In the genomic region with DNA sequence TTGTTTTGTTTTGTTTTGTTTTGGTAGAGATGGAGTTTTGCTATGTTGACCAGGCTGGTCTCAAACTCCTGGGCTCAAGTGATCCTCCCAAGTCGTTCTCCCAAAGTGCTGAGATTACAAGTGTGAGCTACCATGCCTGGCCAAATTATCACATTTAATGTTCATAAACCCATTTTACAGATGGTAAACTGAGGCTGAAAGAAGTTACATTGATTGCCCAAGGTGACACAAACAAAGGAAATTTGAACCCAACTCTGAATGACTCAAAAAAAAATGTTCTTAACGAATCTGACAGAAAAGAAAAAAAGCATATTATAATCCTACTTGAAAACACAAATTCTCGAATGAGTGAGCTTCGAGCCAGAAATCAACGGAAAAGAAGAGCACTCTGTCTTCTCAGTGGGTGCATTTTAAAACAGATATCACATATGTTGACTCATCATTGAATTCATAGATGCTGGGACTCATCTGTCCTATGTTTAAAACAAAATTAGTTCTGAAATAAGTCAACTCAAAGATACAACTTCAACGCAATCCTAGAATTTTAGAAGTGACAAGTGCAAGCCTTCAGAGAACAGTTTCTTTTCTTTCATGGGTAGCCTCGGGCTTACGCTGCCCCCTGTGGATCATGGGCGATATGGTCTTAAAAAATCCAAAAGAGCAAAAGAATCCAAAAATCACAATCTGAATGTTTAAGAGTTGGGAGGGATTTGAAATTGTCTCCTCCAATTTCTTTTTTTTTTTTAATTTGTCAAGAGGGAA, we compare ENCODE assay signal across 8 cellular contexts. TPM values are rescaled to one million over a fixed set of nuclear protein-coding genes. Genes with fewer than 3 reads are reported as not detected.
DNase-seq lines count a peak whose midpoint lies in the region; ATAC-seq and TF ChIP-seq lines count a peak whose summit lies in the region.

No MANE protein-coding gene starts in this region.

- H3K4me1 Mint-ChIP-seq in activated CD4-positive, alpha-beta memory T cell treated with anti-CD3 and anti-CD28 coated beads, Interleukin-2, amount 10 ng/mL, durations not matched to agents 7 days and 5 days = peaks cover 37% of the 10 kb centered on the region

- peak; percentile 23 for TF ChIP-seq CTCF in cardiac muscle cell (IDR thresholded peaks at IDR 0.05; ENCODE audit: low read depth, low read length)
- TF ChIP-seq CTCF in fibroblast of pulmonary artery (IDR thresholded peaks at IDR 0.05; ENCODE audit: low read length, missing control alignments) = peak; percentile 6

- peak overlapping the region; percentile 60 for H3K27ac Mint-ChIP-seq in activated CD4-positive, alpha-beta memory T cell treated with anti-CD3 and anti-CD28 coated beads, Interleukin-2, amount 10 ng/mL, durations not matched to agents 7 days and 5 days

- peak overlapping the region; percentile 19 for H3K4me3 Mint-ChIP-seq in activated CD4-positive, alpha-beta memory T cell treated with anti-CD3 and anti-CD28 coated beads, Interleukin-2, amount 10 ng/mL, durations not matched to agents 7 days and 5 days

- H3K36me3 Mint-ChIP-seq in activated CD4-positive, alpha-beta memory T cell treated with anti-CD3 and anti-CD28 coated beads, Interleukin-2, amount 10 ng/mL, durations not matched to agents 7 days and 5 days (ENCODE audit: low read depth) = peaks cover 13% of the 10 kb centered on the region

- H3K27ac ChIP-seq in cardiac muscle cell = no peak overlapping the region

- POLR2A ChIA-PET in activated CD4-positive, alpha-beta memory T cell treated with anti-CD3 and anti-CD28 coated beads, Interleukin-2, amount 10 ng/mL, durations not matched to agents 7 days and 5 days (lab: Charles Lee) = interaction anchor here (1.0 to 1.6 kb wide), 5 partner anchors 12 to 208 kb away, joined by 3 to 8 read pairs (median 7); a partner anchor contains a TSS

- DNase-seq in cardiac muscle cell (ENCODE audit: low read depth in 1 of 2, low spot score in 1 of 2) = peak; percentile 2 to 34
- DNase-seq in left ventricle myocardium superior = no peak
- peak; percentile 3 for DNase-seq in HT1080 (ENCODE audit: low read depth)
- peak; percentile 73 for DNase-seq in activated CD4-positive, alpha-beta memory T cell treated with anti-CD3 and anti-CD28 coated beads, Interleukin-2, amount 10 ng/mL, durations not matched to agents 7 days and 5 days
- no peak for DNase-seq in fibroblast of pulmonary artery (ENCODE audit: low read depth)
- DNase-seq in stimulated activated CD4-positive, alpha-beta T cell treated with anti-CD3 and anti-CD28 coated beads, Interleukin-12 subunit alpha, Interleukin-12 subunit beta, amount 100 ng/mL, for 24 hours (ENCODE audit: low read depth in 2 of 2) = peak; percentile 20 to 44
- no peak for DNase-seq in DMS153 treated with DMSO at 0.1 percent for 48 hours (lab: John Stamatoyannopoulos, UW; ENCODE audit: unreplicated experiment)
- no peak for DNase-seq in cortex of kidney (lab: John Stamatoyannopoulos, UW)

- peaks cover 11% of the 10 kb centered on the region for H3K9me3 Mint-ChIP-seq in activated CD4-positive, alpha-beta memory T cell treated with anti-CD3 and anti-CD28 coated beads, Interleukin-2, amount 10 ng/mL, durations not matched to agents 7 days and 5 days

- no peaks in the 10 kb centered on the region for H3K36me3 ChIP-seq in cardiac muscle cell

- peaks cover 7% of the 10 kb centered on the region for H3K27me3 Mint-ChIP-seq in activated CD4-positive, alpha-beta memory T cell treated with anti-CD3 and anti-CD28 coated beads, Interleukin-2, amount 10 ng/mL, durations not matched to agents 7 days and 5 days

- H3K9me3 ChIP-seq in cardiac muscle cell (ENCODE audit: low read depth) = no peaks in the 10 kb centered on the region

- CTCF ChIA-PET in activated CD4-positive, alpha-beta memory T cell treated with anti-CD3 and anti-CD28 coated beads, Interleukin-2, amount 10 ng/mL, durations not matched to agents 7 days and 5 days (lab: Charles Lee) = interaction anchor here (0.7 to 3.4 kb wide), 13 partner anchors 10 to 208 kb away, joined by 3 to 22 read pairs (median 4); a partner anchor contains a TSS

- H3K4me1 ChIP-seq in cardiac muscle cell (ENCODE audit: low read depth) = no peaks in the 10 kb centered on the region

- no peaks in the 10 kb centered on the region for H3K27me3 ChIP-seq in cardiac muscle cell

- intact Hi-C loops in left ventricle myocardium superior (cut with micrococcal nuclease) = no loop called here

- no peak overlapping the region for H3K4me3 ChIP-seq in cardiac muscle cell
- no peak overlapping the region for H3K4me3 ChIP-seq in fibroblast of pulmonary artery (replicated peaks; ENCODE audit: low read depth, low read length)

- ATAC-seq in left ventricle myocardium superior = no peak

RNA-seq across cellular contexts. Expression of a gene that starts 28.4 kb away (rescaled TPM):
- total RNA-seq in cardiac muscle cell = 0.18 TPM in 1 of 2 replicates, not detected in the other
- not detected in 2 replicates for polyA plus RNA-seq in cardiac muscle cell
- total RNA-seq in left ventricle myocardium superior = not detected
- total RNA-seq in HT1080 (2014; rRNA removed; shearing (Covaris generic)) = not detected in 2 replicates
- polyA plus RNA-seq in HT1080 (2015; cell fraction: cytosol; rRNA removed) = not detected in 2 replicates
- not detected in 2 replicates for polyA plus RNA-seq in HT1080 (2015; cell fraction: nucleus; rRNA removed)
- 1 to 10 TPM; 2.4 TPM for total RNA-seq in activated CD4-positive, alpha-beta memory T cell treated with anti-CD3 and anti-CD28 coated beads, Interleukin-2, amount 10 ng/mL, durations not matched to agents 7 days and 5 days

Comparison
In these comparisons a context has a peak if more than half of its experiments do, and no peak if none do; other contexts are left out.
1. DNase-seq: peak in cardiac muscle cell (2 of 2), HT1080 (single experiment), activated CD4-positive, alpha-beta memory T cell treated with anti-CD3 and anti-CD28 coated beads, Interleukin-2, amount 10 ng/mL, durations not matched to agents 7 days and 5 days (single experiment) and stimulated activated CD4-positive, alpha-beta T cell treated with anti-CD3 and anti-CD28 coated beads, Interleukin-12 subunit alpha, Interleukin-12 subunit beta, amount 100 ng/mL, for 24 hours (2 of 2); none in left ventricle myocardium superior (single experiment), fibroblast of pulmonary artery (single experiment), DMS153 treated with DMSO at 0.1 percent for 48 hours (single experiment) and cortex of kidney (single experiment).